14 cellular contexts compared by ENCODE assay signal in genomic region chr11:2300290-2300935, GRCh38. TPM values are rescaled to one million over a fixed set of nuclear protein-coding genes. Genes with fewer than 3 reads are reported as not detected.
DNase-seq lines count a peak whose midpoint lies in the region; ATAC-seq lines count a peak whose summit lies in the region.
"Had no signal": no experiment of that assay in that cellular context is flagged by ENCODE, and none has a peak within 500 bp of the region (broad histone marks: within the 10 kb centered on the region; RNA-seq: fewer than 3 reads in every experiment).

No MANE protein-coding gene starts in this region.

- no peaks in the 10 kb centered on the region for H3K9me3 ChIP-seq in thymus (ENCODE audit: control insufficient read depth)
- H3K9me3 ChIP-seq: ovary, thyroid gland had no signal

- peaks cover 10% of the 10 kb centered on the region for H3K4me1 ChIP-seq in thymus (ENCODE audit: control insufficient read depth, insufficient read depth, low read length)

- H3K9me3 Mint-ChIP-seq in activated naive CD4-positive, alpha-beta T cell treated with anti-CD3 and anti-CD28 coated beads for 36 hours: no peaks in the 10 kb centered on the region
- H3K9me3 Mint-ChIP-seq in activated CD4-positive, alpha-beta memory T cell treated with anti-CD3 and anti-CD28 coated beads, Interleukin-2, amount 10 ng/mL, durations not matched to agents 7 days and 5 days: no peaks in the 10 kb centered on the region

- peak overlapping the region; percentile 92 for H3K4me3 Mint-ChIP-seq in activated naive CD4-positive, alpha-beta T cell treated with anti-CD3 and anti-CD28 coated beads for 36 hours
- H3K4me3 Mint-ChIP-seq in activated CD4-positive, alpha-beta memory T cell treated with anti-CD3 and anti-CD28 coated beads, Interleukin-2, amount 10 ng/mL, durations not matched to agents 7 days and 5 days: peak overlapping the region; percentile 100

- CTCF ChIA-PET in activated naive CD4-positive, alpha-beta T cell treated with anti-CD3 and anti-CD28 coated beads for 36 hours (lab: Charles Lee): interaction anchor here (1.2 to 2.2 kb wide), 2 partner anchors 106 to 233 kb away, joined by 4 to 6 read pairs; no protein-coding TSS in a partner anchor
- CTCF ChIA-PET in activated CD4-positive, alpha-beta memory T cell treated with anti-CD3 and anti-CD28 coated beads, Interleukin-2, amount 10 ng/mL, durations not matched to agents 7 days and 5 days (lab: Charles Lee): interaction anchor here (1.6 kb wide), 2 partner anchors 100 to 120 kb away, joined by 6 to 7 read pairs; partner anchors contain the start of gene TSSC4

- H3K4me1 Mint-ChIP-seq in activated naive CD4-positive, alpha-beta T cell treated with anti-CD3 and anti-CD28 coated beads for 36 hours (ENCODE audit: low read depth): peaks cover 39% of the 10 kb centered on the region
- H3K4me1 Mint-ChIP-seq in activated CD4-positive, alpha-beta memory T cell treated with anti-CD3 and anti-CD28 coated beads, Interleukin-2, amount 10 ng/mL, durations not matched to agents 7 days and 5 days: peaks cover 46% of the 10 kb centered on the region

- peaks cover 7% of the 10 kb centered on the region for H3K36me3 ChIP-seq in thymus (ENCODE audit: control insufficient read depth, insufficient read depth)
- H3K36me3 ChIP-seq: ovary, thyroid gland had no signal

- no peaks in the 10 kb centered on the region for H3K27me3 Mint-ChIP-seq in activated naive CD4-positive, alpha-beta T cell treated with anti-CD3 and anti-CD28 coated beads for 36 hours (ENCODE audit: low read depth)
- H3K27me3 Mint-ChIP-seq in activated CD4-positive, alpha-beta memory T cell treated with anti-CD3 and anti-CD28 coated beads, Interleukin-2, amount 10 ng/mL, durations not matched to agents 7 days and 5 days: no peaks in the 10 kb centered on the region

- intact Hi-C loops in activated naive CD4-positive, alpha-beta T cell treated with anti-CD3 and anti-CD28 coated beads for 36 hours (cut with micrococcal nuclease): loop anchor here (5.0 kb wide), 2 partner anchors 587 to 602 kb away; partner anchors contain the start of gene CDKN1C

- DNase-seq in activated naive CD4-positive, alpha-beta T cell treated with anti-CD3 and anti-CD28 coated beads for 36 hours: no peak
- DNase-seq in activated naive CD4-positive, alpha-beta T cell (lab: John Stamatoyannopoulos, UW): no peak
- DNase-seq in activated CD4-positive, alpha-beta memory T cell treated with anti-CD3 and anti-CD28 coated beads, Interleukin-2, amount 10 ng/mL, durations not matched to agents 7 days and 5 days: peak; percentile 25
- DNase-seq in left lobe of liver (ENCODE audit: low spot score) (peak; percentile 43), SHP77 (lab: John Stamatoyannopoulos, UW) (no peak), islet precursor cell (no peak), middle frontal gyrus (ENCODE audit: extremely low spot score, low spot score) (no peak)
- DNase-seq: NCI-H1436 treated with DMSO at 0.1 percent for 48 hours; ovary; stimulated activated CD4-positive, alpha-beta T cell treated with anti-CD3 and anti-CD28 coated beads, Interleukin-2, amount 100 ng/mL, for 48 hours; T1000; thyroid gland had no signal

- H3K36me3 Mint-ChIP-seq in activated naive CD4-positive, alpha-beta T cell treated with anti-CD3 and anti-CD28 coated beads for 36 hours (ENCODE audit: low read depth): no peaks in the 10 kb centered on the region
- H3K36me3 Mint-ChIP-seq in activated CD4-positive, alpha-beta memory T cell treated with anti-CD3 and anti-CD28 coated beads, Interleukin-2, amount 10 ng/mL, durations not matched to agents 7 days and 5 days (ENCODE audit: low read depth): peaks cover 37% of the 10 kb centered on the region

- 17% methylated on average over 19 of the region's 19 CpGs for WGBS in thymus

- no peak for ATAC-seq in left lobe of liver

- peak overlapping the region; percentile 37 for H3K4me3 ChIP-seq in thymus (ENCODE audit: low read length)
- H3K4me3 ChIP-seq: ovary, thyroid gland had no signal

- H3K27ac Mint-ChIP-seq in activated naive CD4-positive, alpha-beta T cell treated with anti-CD3 and anti-CD28 coated beads for 36 hours: peak overlapping the region; percentile 46
- peak overlapping the region; percentile 95 for H3K27ac Mint-ChIP-seq in activated CD4-positive, alpha-beta memory T cell treated with anti-CD3 and anti-CD28 coated beads, Interleukin-2, amount 10 ng/mL, durations not matched to agents 7 days and 5 days

- POLR2A ChIA-PET in activated CD4-positive, alpha-beta memory T cell treated with anti-CD3 and anti-CD28 coated beads, Interleukin-2, amount 10 ng/mL, durations not matched to agents 7 days and 5 days (lab: Charles Lee): interaction anchor here (1.2 to 3.4 kb wide), 2 partner anchors 10 to 31 kb away, joined by 4 to 21 read pairs; partner anchors contain the start of gene ASCL2

- no peaks in the 10 kb centered on the region for H3K27me3 ChIP-seq in thymus (ENCODE audit: control insufficient read depth, insufficient read depth)
- H3K27me3 ChIP-seq: ovary, thyroid gland had no signal

- H3K27ac ChIP-seq in thymus (ENCODE audit: low read depth): peak overlapping the region; percentile 55
- H3K27ac ChIP-seq: ovary, thyroid gland had no signal

RNA-seq across cellular contexts. Expression of gene C11orf21, which starts 1.3 kb away (rescaled TPM):
- total RNA-seq in activated naive CD4-positive, alpha-beta T cell treated with anti-CD3 and anti-CD28 coated beads for 36 hours: 1 to 10 TPM; 6.1 to 6.6 TPM
- total RNA-seq in activated CD4-positive, alpha-beta memory T cell treated with anti-CD3 and anti-CD28 coated beads, Interleukin-2, amount 10 ng/mL, durations not matched to agents 7 days and 5 days: 10 to 100 TPM; 66.0 to 68.3 TPM
- 0.35 TPM for total RNA-seq in left lobe of liver
- 18.9 TPM for polyA plus RNA-seq in thymus

RNA-seq across cellular contexts. Expression of gene TSPAN32, which starts 1.4 kb away (rescaled TPM):
- 1 to 10 TPM; 5.0 to 5.3 TPM for total RNA-seq in activated naive CD4-positive, alpha-beta T cell treated with anti-CD3 and anti-CD28 coated beads for 36 hours
- 10 to 100 TPM; 48.0 to 50.1 TPM for total RNA-seq in activated CD4-positive, alpha-beta memory T cell treated with anti-CD3 and anti-CD28 coated beads, Interleukin-2, amount 10 ng/mL, durations not matched to agents 7 days and 5 days
- 0.35 TPM for total RNA-seq in left lobe of liver
- polyA plus RNA-seq in thymus: 15.7 TPM

RNA-seq across cellular contexts. Expression of gene ASCL2, which starts 30.0 kb away (rescaled TPM):
- total RNA-seq in activated naive CD4-positive, alpha-beta T cell treated with anti-CD3 and anti-CD28 coated beads for 36 hours: not detected
- under 1 TPM; 0.35 to 0.68 TPM for total RNA-seq in activated CD4-positive, alpha-beta memory T cell treated with anti-CD3 and anti-CD28 coated beads, Interleukin-2, amount 10 ng/mL, durations not matched to agents 7 days and 5 days
- 0.83 TPM for total RNA-seq in left lobe of liver
- polyA plus RNA-seq in thymus: 1.6 TPM
- polyA plus RNA-seq: aorta had no signal

Comparison
In these comparisons a context has a peak if more than half of its experiments do, and no peak if none do; other contexts are left out.
1. DNase-seq: peak in activated CD4-positive, alpha-beta memory T cell treated with anti-CD3 and anti-CD28 coated beads, Interleukin-2, amount 10 ng/mL, durations not matched to agents 7 days and 5 days (single experiment) and left lobe of liver (single experiment); none in activated naive CD4-positive, alpha-beta T cell treated with anti-CD3 and anti-CD28 coated beads for 36 hours (single experiment), activated naive CD4-positive, alpha-beta T cell (0 of 4), SHP77 (0 of 2), islet precursor cell (single experiment) and middle frontal gyrus (single experiment).
2. RNA of gene C11orf21, which starts 1.3 kb away (total RNA-seq): 66.0 to 68.3 TPM in activated CD4-positive, alpha-beta memory T cell treated with anti-CD3 and anti-CD28 coated beads, Interleukin-2, amount 10 ng/mL, durations not matched to agents 7 days and 5 days; 6.1 to 6.6 TPM in activated naive CD4-positive, alpha-beta T cell treated with anti-CD3 and anti-CD28 coated beads for 36 hours and 0.35 TPM in left lobe of liver (single experiment); every median in the first group is over 4 times any median in the second.
3. RNA of gene TSPAN32, which starts 1.4 kb away (total RNA-seq): 48.0 to 50.1 TPM in activated CD4-positive, alpha-beta memory T cell treated with anti-CD3 and anti-CD28 coated beads, Interleukin-2, amount 10 ng/mL, durations not matched to agents 7 days and 5 days; 5.0 to 5.3 TPM in activated naive CD4-positive, alpha-beta T cell treated with anti-CD3 and anti-CD28 coated beads for 36 hours and 0.35 TPM in left lobe of liver (single experiment); every median in the first group is over 4 times any median in the second.